Comparison of ENCODE assay signal across 8 cellular contexts in genomic region chr1:228646717-228647522, GRCh38.
DNase-seq lines count a peak whose midpoint lies in the region; ATAC-seq and TF ChIP-seq lines count a peak whose summit lies in the region.

No MANE protein-coding gene starts in this region.

- H3K4me3 Mint-ChIP-seq in activated CD8-positive, alpha-beta T cell treated with anti-CD3 and anti-CD28 coated beads, Interleukin-2, amount 10 ng/mL, durations not matched to agents 7 days and 5 days = peak overlapping the region; percentile 84
- H3K4me3 Mint-ChIP-seq in neural progenitor cell = peak overlapping the region; percentile 91

- H3K36me3 Mint-ChIP-seq in activated CD8-positive, alpha-beta T cell treated with anti-CD3 and anti-CD28 coated beads, Interleukin-2, amount 10 ng/mL, durations not matched to agents 7 days and 5 days (ENCODE audit: low read depth) = peaks cover 4% of the 10 kb centered on the region
- H3K36me3 Mint-ChIP-seq in neural progenitor cell = no peaks in the 10 kb centered on the region

- no peaks in the 10 kb centered on the region for H3K9me3 Mint-ChIP-seq in activated CD8-positive, alpha-beta T cell treated with anti-CD3 and anti-CD28 coated beads, Interleukin-2, amount 10 ng/mL, durations not matched to agents 7 days and 5 days (ENCODE audit: insufficient read depth)
- H3K9me3 Mint-ChIP-seq in neural progenitor cell = no peaks in the 10 kb centered on the region

- no peak for TF ChIP-seq CTCF in fibroblast of pulmonary artery (IDR thresholded peaks at IDR 0.05; ENCODE audit: low read length, missing control alignments)
- TF ChIP-seq CTCF in neural progenitor cell (IDR thresholded peaks at IDR 0.05) = no peak

- H3K27ac Mint-ChIP-seq in activated CD8-positive, alpha-beta T cell treated with anti-CD3 and anti-CD28 coated beads, Interleukin-2, amount 10 ng/mL, durations not matched to agents 7 days and 5 days = peak overlapping the region; percentile 73
- H3K27ac Mint-ChIP-seq in neural progenitor cell = no peak overlapping the region

- H3K4me1 Mint-ChIP-seq in activated CD8-positive, alpha-beta T cell treated with anti-CD3 and anti-CD28 coated beads, Interleukin-2, amount 10 ng/mL, durations not matched to agents 7 days and 5 days (ENCODE audit: low read depth) = peaks cover 27% of the 10 kb centered on the region
- H3K4me1 Mint-ChIP-seq in neural progenitor cell = peaks cover 11% of the 10 kb centered on the region

- H3K4me2 ChIP-seq in BLaER1 (peak overlapping the region; percentile 77), neural progenitor cell (peak overlapping the region; percentile 91)

- no peak overlapping the region for H3K9ac ChIP-seq in BLaER1
- no peak overlapping the region for H3K9ac ChIP-seq in neural progenitor cell

- peaks cover 23% of the 10 kb centered on the region for H3F3A ChIP-seq in neural progenitor cell (ENCODE audit: low read depth)

- no peaks in the 10 kb centered on the region for H3K79me2 ChIP-seq in neural progenitor cell (ENCODE audit: low read depth)

- H4K20me1 ChIP-seq in BLaER1 (peaks cover 51% of the 10 kb centered on the region), neural progenitor cell (ENCODE audit: low read depth) (peaks cover 15% of the 10 kb centered on the region)

- peaks cover 51% of the 10 kb centered on the region for H3K27me3 Mint-ChIP-seq in activated CD8-positive, alpha-beta T cell treated with anti-CD3 and anti-CD28 coated beads, Interleukin-2, amount 10 ng/mL, durations not matched to agents 7 days and 5 days (ENCODE audit: low read depth)
- peaks cover 34% of the 10 kb centered on the region for H3K27me3 Mint-ChIP-seq in neural progenitor cell (ENCODE audit: insufficient read depth, low read depth)

- H3K27ac ChIP-seq in BLaER1 = no peak overlapping the region
- no peak overlapping the region for H3K27ac ChIP-seq in neural progenitor cell

- DNase-seq in NCI-H460 (ENCODE audit: extremely low read depth, low read depth) (peak; percentile 54), fibroblast of pulmonary artery (ENCODE audit: low read depth) (peak; percentile 55), neural progenitor cell (ENCODE audit: low spot score) (peak; percentile 60)
- peak; percentile 45 for DNase-seq in activated CD8-positive, alpha-beta T cell treated with anti-CD3 and anti-CD28 coated beads, Interleukin-2, amount 10 ng/mL, durations not matched to agents 7 days and 5 days

- CTCF ChIA-PET in activated CD8-positive, alpha-beta T cell treated with anti-CD3 and anti-CD28 coated beads, Interleukin-2, amount 10 ng/mL, durations not matched to agents 7 days and 5 days (lab: Charles Lee) = no interaction called here

- H3K36me3 ChIP-seq in BLaER1 = no peaks in the 10 kb centered on the region
- no peaks in the 10 kb centered on the region for H3K36me3 ChIP-seq in neural progenitor cell

- H3K4me3 ChIP-seq in BLaER1 (peak overlapping the region; percentile 63), fibroblast of pulmonary artery (replicated peaks; ENCODE audit: low read depth, low read length) (peak overlapping the region; percentile 60), neural progenitor cell (peak overlapping the region; percentile 55)

- H3K27me3 ChIP-seq in BLaER1 (peaks cover 55% of the 10 kb centered on the region), neural progenitor cell (peaks cover 55% of the 10 kb centered on the region)

- peak overlapping the region; percentile 61 for H2AFZ ChIP-seq in neural progenitor cell (replicated peaks)

- H3K4me1 ChIP-seq in BLaER1 = peaks cover 18% of the 10 kb centered on the region
- no peaks in the 10 kb centered on the region for H3K4me1 ChIP-seq in neural progenitor cell

- POLR2A ChIA-PET in activated CD8-positive, alpha-beta T cell treated with anti-CD3 and anti-CD28 coated beads, Interleukin-2, amount 10 ng/mL, durations not matched to agents 7 days and 5 days (lab: Charles Lee) = no interaction called here

- peak; percentile 53 for ATAC-seq in GM21786 (IDR thresholded peaks at IDR 0.05; ENCODE audit: unreplicated experiment)
- peak; percentile 78 for ATAC-seq in activated CD8-positive, alpha-beta T cell treated with anti-CD3 and anti-CD28 coated beads, Interleukin-2, amount 10 ng/mL, durations not matched to agents 7 days and 5 days
- no peak for ATAC-seq in GM19035 (IDR thresholded peaks at IDR 0.05; ENCODE audit: unreplicated experiment)
- ATAC-seq in HG02840 (IDR thresholded peaks at IDR 0.05; ENCODE audit: low FRiP score, unreplicated experiment) = no peak

- H3K9me3 ChIP-seq in BLaER1 = no peaks in the 10 kb centered on the region
- no peaks in the 10 kb centered on the region for H3K9me3 ChIP-seq in neural progenitor cell (ENCODE audit: low read depth)

Comparison
In these comparisons a context has a peak if more than half of its experiments do, and no peak if none do; other contexts are left out.
1. ATAC-seq: peak in GM21786 (single experiment) and activated CD8-positive, alpha-beta T cell treated with anti-CD3 and anti-CD28 coated beads, Interleukin-2, amount 10 ng/mL, durations not matched to agents 7 days and 5 days (single experiment); none in GM19035 (single experiment) and HG02840 (single experiment).
2. Peak in every context shown above with its lines, with median percentiles within 50 percentile points of each other: H3K4me3 ChIP-seq and DNase-seq.